ENCODE assay signal across 1 cellular context in the genomic region with DNA sequence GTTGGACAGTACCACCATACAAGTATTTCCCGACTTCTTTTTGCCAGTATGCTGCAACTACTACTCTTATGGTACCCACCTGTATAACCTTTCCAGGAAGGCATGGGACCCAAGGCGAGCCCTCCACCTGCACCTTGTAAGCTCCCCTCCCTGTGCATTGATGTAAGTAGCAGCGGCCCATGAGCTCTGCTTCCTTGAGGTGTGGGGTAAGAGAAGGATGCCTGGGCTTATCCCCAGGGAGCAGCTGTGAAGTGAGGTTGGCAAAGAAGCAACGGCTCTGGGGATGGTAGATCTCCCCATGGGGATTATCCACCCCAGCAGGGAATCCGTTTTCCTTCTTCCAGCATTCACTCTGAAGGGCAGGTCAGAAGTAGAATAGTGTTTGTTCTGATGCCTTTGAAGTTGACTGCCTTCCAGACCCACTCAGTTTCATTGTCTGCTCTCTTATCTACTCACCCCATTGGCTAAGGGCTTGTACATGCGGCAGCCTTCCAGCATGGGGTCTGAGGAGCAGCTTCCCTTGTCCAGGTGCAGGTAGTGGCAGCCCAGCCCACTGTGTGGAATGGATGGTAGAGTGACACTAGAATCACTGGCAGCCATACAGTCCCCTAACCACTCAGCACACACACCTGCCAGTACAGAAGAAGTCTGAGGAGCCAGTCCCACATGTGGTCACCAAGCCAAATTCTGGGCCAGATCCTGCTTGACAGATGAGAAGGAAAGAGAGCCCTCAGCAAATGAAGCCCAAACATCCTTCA.
TF ChIP-seq lines count a peak whose summit lies in the region.

No MANE protein-coding gene starts in this region.

TF ChIP-seq in GM23338, 12 proteins besides CTCF, POLR2A, EP300 and RAD21:
- TF ChIP-seq REST (IDR thresholded peaks at IDR 0.05; ENCODE audit: unreplicated experiment) = no peak
- no peak for TF ChIP-seq POLR2AphosphoS5 (IDR thresholded peaks at IDR 0.05; ENCODE audit: low read depth)
- TF ChIP-seq, protein P1, sequence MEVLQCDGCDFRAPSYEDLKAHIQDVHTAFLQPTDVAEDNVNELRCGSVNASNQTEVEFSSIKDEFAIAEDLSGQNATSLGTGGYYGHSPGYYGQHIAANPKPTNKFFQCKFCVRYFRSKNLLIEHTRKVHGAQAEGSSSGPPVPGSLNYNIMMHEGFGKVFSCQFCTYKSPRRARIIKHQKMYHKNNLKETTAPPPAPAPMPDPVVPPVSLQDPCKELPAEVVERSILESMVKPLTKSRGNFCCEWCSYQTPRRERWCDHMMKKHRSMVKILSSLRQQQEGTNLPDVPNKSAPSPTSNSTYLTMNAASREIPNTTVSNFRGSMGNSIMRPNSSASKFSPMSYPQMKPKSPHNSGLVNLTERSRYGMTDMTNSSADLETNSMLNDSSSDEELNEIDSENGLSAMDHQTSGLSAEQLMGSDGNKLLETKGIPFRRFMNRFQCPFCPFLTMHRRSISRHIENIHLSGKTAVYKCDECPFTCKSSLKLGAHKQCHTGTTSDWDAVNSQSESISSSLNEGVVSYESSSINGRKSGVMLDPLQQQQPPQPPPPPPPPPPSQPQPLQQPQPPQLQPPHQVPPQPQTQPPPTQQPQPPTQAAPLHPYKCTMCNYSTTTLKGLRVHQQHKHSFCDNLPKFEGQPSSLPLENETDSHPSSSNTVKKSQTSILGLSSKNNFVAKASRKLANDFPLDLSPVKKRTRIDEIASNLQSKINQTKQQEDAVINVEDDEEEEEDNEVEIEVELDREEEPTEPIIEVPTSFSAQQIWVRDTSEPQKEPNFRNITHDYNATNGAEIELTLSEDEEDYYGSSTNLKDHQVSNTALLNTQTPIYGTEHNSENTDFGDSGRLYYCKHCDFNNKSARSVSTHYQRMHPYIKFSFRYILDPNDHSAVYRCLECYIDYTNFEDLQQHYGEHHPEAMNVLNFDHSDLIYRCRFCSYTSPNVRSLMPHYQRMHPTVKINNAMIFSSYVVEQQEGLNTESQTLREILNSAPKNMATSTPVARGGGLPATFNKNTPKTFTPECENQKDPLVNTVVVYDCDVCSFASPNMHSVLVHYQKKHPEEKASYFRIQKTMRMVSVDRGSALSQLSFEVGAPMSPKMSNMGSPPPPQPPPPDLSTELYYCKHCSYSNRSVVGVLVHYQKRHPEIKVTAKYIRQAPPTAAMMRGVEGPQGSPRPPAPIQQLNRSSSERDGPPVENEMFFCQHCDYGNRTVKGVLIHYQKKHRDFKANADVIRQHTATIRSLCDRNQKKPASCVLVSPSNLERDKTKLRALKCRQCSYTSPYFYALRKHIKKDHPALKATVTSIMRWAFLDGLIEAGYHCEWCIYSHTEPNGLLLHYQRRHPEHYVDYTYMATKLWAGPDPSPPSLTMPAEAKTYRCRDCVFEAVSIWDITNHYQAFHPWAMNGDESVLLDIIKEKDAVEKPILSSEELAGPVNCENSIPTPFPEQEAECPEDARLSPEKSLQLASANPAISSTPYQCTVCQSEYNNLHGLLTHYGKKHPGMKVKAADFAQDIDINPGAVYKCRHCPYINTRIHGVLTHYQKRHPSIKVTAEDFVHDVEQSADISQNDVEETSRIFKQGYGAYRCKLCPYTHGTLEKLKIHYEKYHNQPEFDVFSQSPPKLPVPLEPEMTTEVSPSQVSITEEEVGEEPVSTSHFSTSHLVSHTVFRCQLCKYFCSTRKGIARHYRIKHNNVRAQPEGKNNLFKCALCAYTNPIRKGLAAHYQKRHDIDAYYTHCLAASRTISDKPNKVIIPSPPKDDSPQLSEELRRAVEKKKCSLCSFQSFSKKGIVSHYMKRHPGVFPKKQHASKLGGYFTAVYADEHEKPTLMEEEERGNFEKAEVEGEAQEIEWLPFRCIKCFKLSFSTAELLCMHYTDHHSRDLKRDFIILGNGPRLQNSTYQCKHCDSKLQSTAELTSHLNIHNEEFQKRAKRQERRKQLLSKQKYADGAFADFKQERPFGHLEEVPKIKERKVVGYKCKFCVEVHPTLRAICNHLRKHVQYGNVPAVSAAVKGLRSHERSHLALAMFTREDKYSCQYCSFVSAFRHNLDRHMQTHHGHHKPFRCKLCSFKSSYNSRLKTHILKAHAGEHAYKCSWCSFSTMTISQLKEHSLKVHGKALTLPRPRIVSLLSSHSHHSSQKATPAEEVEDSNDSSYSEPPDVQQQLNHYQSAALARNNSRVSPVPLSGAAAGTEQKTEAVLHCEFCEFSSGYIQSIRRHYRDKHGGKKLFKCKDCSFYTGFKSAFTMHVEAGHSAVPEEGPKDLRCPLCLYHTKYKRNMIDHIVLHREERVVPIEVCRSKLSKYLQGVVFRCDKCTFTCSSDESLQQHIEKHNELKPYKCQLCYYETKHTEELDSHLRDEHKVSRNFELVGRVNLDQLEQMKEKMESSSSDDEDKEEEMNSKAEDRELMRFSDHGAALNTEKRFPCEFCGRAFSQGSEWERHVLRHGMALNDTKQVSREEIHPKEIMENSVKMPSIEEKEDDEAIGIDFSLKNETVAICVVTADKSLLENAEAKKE (CRISPR knock-in tag; IDR thresholded peaks at IDR 0.05) = no peak
- TF ChIP-seq NANOG (IDR thresholded peaks at IDR 0.05; ENCODE audit: borderline replicate concordance) = no peak
- no peak for TF ChIP-seq CREB1 (CRISPR knock-in tag; IDR thresholded peaks at IDR 0.05; ENCODE audit: low read depth)
- no peak for TF ChIP-seq EZH2 (IDR thresholded peaks at IDR 0.05; ENCODE audit: low read depth, unreplicated experiment)
- no peak for TF ChIP-seq STAT1 (IDR thresholded peaks at IDR 0.05; ENCODE audit: unreplicated experiment)
- no peak for TF ChIP-seq EZH2phosphoT487 (IDR thresholded peaks at IDR 0.05; ENCODE audit: unreplicated experiment)
- TF ChIP-seq, protein P2, sequence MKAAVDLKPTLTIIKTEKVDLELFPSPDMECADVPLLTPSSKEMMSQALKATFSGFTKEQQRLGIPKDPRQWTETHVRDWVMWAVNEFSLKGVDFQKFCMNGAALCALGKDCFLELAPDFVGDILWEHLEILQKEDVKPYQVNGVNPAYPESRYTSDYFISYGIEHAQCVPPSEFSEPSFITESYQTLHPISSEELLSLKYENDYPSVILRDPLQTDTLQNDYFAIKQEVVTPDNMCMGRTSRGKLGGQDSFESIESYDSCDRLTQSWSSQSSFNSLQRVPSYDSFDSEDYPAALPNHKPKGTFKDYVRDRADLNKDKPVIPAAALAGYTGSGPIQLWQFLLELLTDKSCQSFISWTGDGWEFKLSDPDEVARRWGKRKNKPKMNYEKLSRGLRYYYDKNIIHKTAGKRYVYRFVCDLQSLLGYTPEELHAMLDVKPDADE (IDR thresholded peaks at IDR 0.05) = no peak
- no peak for TF ChIP-seq JUNB (IDR thresholded peaks at IDR 0.05; ENCODE audit: unreplicated experiment)
- no peak for TF ChIP-seq ZNF331 (CRISPR knock-in tag; IDR thresholded peaks at IDR 0.05; ENCODE audit: low read depth)
- no peak for TF ChIP-seq ZNF114 (CRISPR knock-in tag; IDR thresholded peaks at IDR 0.05)
TF ChIP-seq in GM23338: peak in this region for 0.
